Comparison of ENCODE assay signal across 8 cellular contexts in genomic region chr2:189440947-189441708, GRCh38. TPM values are rescaled to one million over a fixed set of nuclear protein-coding genes. Genes with fewer than 3 reads are reported as not detected.
DNase-seq lines count a peak whose midpoint lies in the region; ATAC-seq and TF ChIP-seq lines count a peak whose summit lies in the region.

WDR75 (plus strand) TSS chr2:189441474; CDS start chr2:189441493, 19 bp downstream.

- H3K9me3 ChIP-seq in OCI-LY3 (ENCODE audit: insufficient read depth, low read length) = no peaks in the 10 kb centered on the region

- peaks cover 32% of the 10 kb centered on the region for H4K20me1 ChIP-seq in OCI-LY3 (ENCODE audit: insufficient read depth, low read length)

- peak; percentile 90 for ATAC-seq in GM21515 (IDR thresholded peaks at IDR 0.05; ENCODE audit: unreplicated experiment)

- H3K36me3 Mint-ChIP-seq in endothelial cell (ENCODE audit: low read depth, unreplicated experiment) = no peaks in the 10 kb centered on the region
- H3K36me3 Mint-ChIP-seq in mesothelial cell of epicardium = no peaks in the 10 kb centered on the region

- H3K4me1 ChIP-seq in OCI-LY3 (ENCODE audit: low read length) = peaks cover 38% of the 10 kb centered on the region

- TF ChIP-seq CTCF in OCI-LY3 (IDR thresholded peaks at IDR 0.05; ENCODE audit: low read depth, low read length) (no peak), endothelial cell (IDR thresholded peaks at IDR 0.05; ENCODE audit: unreplicated experiment) (no peak), mesothelial cell of epicardium (IDR thresholded peaks at IDR 0.05; ENCODE audit: unreplicated experiment) (no peak)

- H3K4me3 ChIP-seq in OCI-LY3 (ENCODE audit: low read length) = peak within 1 kb of the TSS; percentile 94

- H3K4me1 Mint-ChIP-seq in endothelial cell (ENCODE audit: unreplicated experiment) (peaks cover 14% of the 10 kb centered on the region), mesothelial cell of epicardium (peaks cover 20% of the 10 kb centered on the region)

- no peaks in the 10 kb centered on the region for H3K27me3 ChIP-seq in OCI-LY3 (ENCODE audit: low read depth, low read length)

- H2AFZ ChIP-seq in OCI-LY3 (ENCODE audit: low read depth, low read length) = peak within 1 kb of the TSS; percentile 91

- H3K36me3 ChIP-seq in OCI-LY3 (replicated peaks; ENCODE audit: low read depth, low read length) = peaks cover 19% of the 10 kb centered on the region

- H3K4me3 Mint-ChIP-seq in endothelial cell (ENCODE audit: unreplicated experiment) (peak within 1 kb of the TSS; percentile 99), mesothelial cell of epicardium (peak within 1 kb of the TSS; percentile 99)

- H3K4me2 ChIP-seq in OCI-LY3 (ENCODE audit: low read length) = peak within 1 kb of the TSS; percentile 86

- DNase-seq in D341Med (ENCODE audit: low spot score) = peak; percentile 89
- peak; percentile 75 for DNase-seq in HuH-7 (ENCODE audit: low spot score)
- DNase-seq in activated CD8-positive, alpha-beta memory T cell treated with anti-CD3 and anti-CD28 coated beads, Interleukin-2, amount 50 U/mL, for 48 hours = peak; percentile 94
- peak; percentile 86 for DNase-seq in endothelial cell (ENCODE audit: low spot score)
- peak; percentile 71 to 84 for DNase-seq in mesothelial cell of epicardium (ENCODE audit: low spot score in 2 of 2, unreplicated experiment in 2 of 2)
- DNase-seq in stimulated activated CD8-positive, alpha-beta memory T cell treated with anti-CD3 and anti-CD28 coated beads, Interleukin-15, amount 100 ng/mL, for 48 hours (ENCODE audit: low read depth in 2 of 2) = peak; percentile 83 to 86

- peak within 1 kb of the TSS; percentile 81 for H3K27ac ChIP-seq in OCI-LY3 (ENCODE audit: low read length)

- peaks cover 48% of the 10 kb centered on the region for H3K79me2 ChIP-seq in OCI-LY3 (ENCODE audit: low read length)

- H3K9me3 Mint-ChIP-seq in endothelial cell (ENCODE audit: unreplicated experiment) (no peaks in the 10 kb centered on the region), mesothelial cell of epicardium (no peaks in the 10 kb centered on the region)

- H3K27ac Mint-ChIP-seq in endothelial cell (ENCODE audit: unreplicated experiment) (peak within 1 kb of the TSS; percentile 98), mesothelial cell of epicardium (peak within 1 kb of the TSS; percentile 99)

- peak within 1 kb of the TSS; percentile 88 for H3K9ac ChIP-seq in OCI-LY3 (ENCODE audit: low read length)

- H3K27me3 Mint-ChIP-seq in endothelial cell (ENCODE audit: unreplicated experiment) = peaks cover 1% of the 10 kb centered on the region
- no peaks in the 10 kb centered on the region for H3K27me3 Mint-ChIP-seq in mesothelial cell of epicardium (ENCODE audit: low read depth)

RNA-seq across cellular contexts. Expression of gene WDR75, which starts in this region (rescaled TPM):
- 33.0 TPM for total RNA-seq in endothelial cell (ENCODE audit: unreplicated experiment)
- 58.2 to 61.4 TPM (median 60.7 TPM) in 3 replicates for total RNA-seq in mesothelial cell of epicardium

Comparison
In these comparisons a context has a peak if more than half of its experiments do, and no peak if none do; other contexts are left out.
1. Peak in every context shown above with its lines: DNase-seq, ATAC-seq, H3K4me3 ChIP-seq and H3K27ac ChIP-seq.